30 cellular contexts compared by ENCODE assay signal in genomic region chr4:1400191-1400805, GRCh38. TPM values are rescaled to one million over a fixed set of nuclear protein-coding genes. Genes with fewer than 3 reads are reported as not detected.
DNase-seq lines count a peak whose midpoint lies in the region; ATAC-seq, FAIRE-seq and TF ChIP-seq lines count a peak whose summit lies in the region.
"Had no signal": no experiment of that assay in that cellular context is flagged by ENCODE, and none has a peak within 500 bp of the region (broad histone marks: within the 10 kb centered on the region; RNA-seq: fewer than 3 reads in every experiment).

No MANE protein-coding gene starts in this region.

- H2BK120ac ChIP-seq in H1 (replicated peaks; ENCODE audit: low read depth, low read length), result no peak overlapping the region

- FAIRE-seq in GM12891 (lab: Jason Lieb, UNC) (no peak), H1 (lab: Jason Lieb, UNC) (no peak)
- FAIRE-seq: colon, H54, TTC549 had no signal

- no peak overlapping the region for H2BK5ac ChIP-seq in H1 (ENCODE audit: low read depth, low read length)

- no peak for TF ChIP-seq CTCF in H1 (IDR thresholded peaks at IDR 0.05; ENCODE audit: control extremely low read depth in 1 of 3, insufficient read depth in 1 of 3, low read depth in 1 of 3, low read length in 3 of 3)

- H3K27me3 ChIP-seq in H1 (replicated peaks in 1 of 4; ENCODE audit: control insufficient read depth in 3 of 4, extremely low read depth in 1 of 4, insufficient read depth in 3 of 4, low read length in 3 of 4) (peaks cover 47 to 53% (median 51%) of the 10 kb centered on the region in 4 experiments), MG63 (peaks cover 21% of the 10 kb centered on the region)

- H3K79me1 ChIP-seq in H1 (ENCODE audit: low read depth, low read length), result no peaks in the 10 kb centered on the region

- H3K4me1 ChIP-seq in H1 (replicated peaks in 1 of 4; ENCODE audit: control insufficient read depth in 3 of 4, insufficient read depth in 4 of 4, low read length in 3 of 4), result peaks cover 0 to 16% (median 3%) of the 10 kb centered on the region in 4 experiments; a peak in 5 of 7 replicates
- H3K4me1 ChIP-seq: breast epithelium, neural progenitor cell had no signal

- H3K4me3 ChIP-seq in H1 (ENCODE audit: extremely low read depth in 1 of 4, insufficient read depth in 2 of 4, low read depth in 3 of 4, low read length in 4 of 4) (no peak overlapping the region), MG63 (no peak overlapping the region)
- H3K4me3 ChIP-seq: breast epithelium, lung, neural progenitor cell, prostate gland, vagina had no signal

- WGBS in H1 (ENCODE audit: extremely low coverage in 1 of 2, insufficient coverage in 1 of 2, insufficient read length in 1 of 2, insufficient replicate concordance in 2 of 2, low coverage in 1 of 2, low lambda C conversion rate in 2 of 2, missing lambda C conversion rate in 1 of 2), 2 experiments, result 87% methylated on average over 10 of the region's 11 CpGs; no CpG with 5 or more reads in 1 of the 2 experiments

- H3K9me3 ChIP-seq in H1 (ENCODE audit: insufficient read depth in 2 of 2, low read depth in 1 of 2, low read length in 1 of 2), result peaks cover 20 to 34% of the 10 kb centered on the region in 2 experiments
- no peaks in the 10 kb centered on the region for H3K9me3 ChIP-seq in MG63
- H3K9me3 ChIP-seq: prostate gland, vagina had no signal

- no peak overlapping the region for H4K5ac ChIP-seq in H1 (ENCODE audit: insufficient read length, low read depth, low read length)

- H3K27me3 Mint-ChIP-seq in activated CD8-positive, alpha-beta memory T cell treated with anti-CD3 and anti-CD28 coated beads, Interleukin-2, amount 10 ng/mL, durations not matched to agents 7 days and 5 days, result peaks cover 27% of the 10 kb centered on the region

- H2AFZ ChIP-seq in H1 (ENCODE audit: low read length), result no peak overlapping the region
- H2AFZ ChIP-seq: neural progenitor cell had no signal

- no peak overlapping the region for H3K4me2 ChIP-seq in H1 (ENCODE audit: insufficient read depth in 1 of 2, low read depth in 2 of 2, low read length in 2 of 2)
- H3K4me2 ChIP-seq: neural progenitor cell had no signal

- POLR2A ChIA-PET in H1 (lab: Charles Lee; ENCODE audit: partially characterized antibody), result interaction anchor here (1.1 kb wide), 1 partner anchor 10 kb away, joined by 4 read pairs; no protein-coding TSS in a partner anchor

- H3K4ac ChIP-seq in H1 (replicated peaks; ENCODE audit: insufficient read length, low read depth, low read length), result no peak overlapping the region

- TF ChIP-seq RAD21 in H1 (IDR thresholded peaks at IDR 0.05 in 1 of 2, conservative IDR thresholded peaks at IDR 0.05 in 1 of 2; ENCODE audit: low read depth in 2 of 2, low read length in 2 of 2), result no peak

- no peaks in the 10 kb centered on the region for H3K79me2 ChIP-seq in H1 (ENCODE audit: control insufficient read depth in 1 of 2, insufficient read depth in 2 of 2, low read length in 2 of 2)

- H4K8ac ChIP-seq in H1 (ENCODE audit: extremely low read depth, insufficient read depth, low read length), result no peak overlapping the region

- TF ChIP-seq POLR2A in GM12891 (IDR thresholded peaks at IDR 0.05; ENCODE audit: low read depth, low read length) (no peak), H1 (IDR thresholded peaks at IDR 0.05; ENCODE audit: control extremely low read depth in 1 of 2, low read depth in 2 of 2, low read length in 2 of 2) (no peak)

- no peak overlapping the region for H3K27ac ChIP-seq in H1 (ENCODE audit: low read depth, low read length)
- H3K27ac ChIP-seq: breast epithelium, neural progenitor cell, prostate gland, vagina had no signal

- H4K91ac ChIP-seq in H1 (replicated peaks; ENCODE audit: insufficient read length, low read length), result no peak overlapping the region

- H3K4me1 Mint-ChIP-seq in activated CD8-positive, alpha-beta memory T cell treated with anti-CD3 and anti-CD28 coated beads, Interleukin-2, amount 10 ng/mL, durations not matched to agents 7 days and 5 days, result no peaks in the 10 kb centered on the region

- no peak overlapping the region for H3K56ac ChIP-seq in H1 (replicated peaks; ENCODE audit: insufficient read length, low read depth, low read length)

- H3K36me3 Mint-ChIP-seq in activated CD8-positive, alpha-beta memory T cell treated with anti-CD3 and anti-CD28 coated beads, Interleukin-2, amount 10 ng/mL, durations not matched to agents 7 days and 5 days, result peaks cover 15% of the 10 kb centered on the region

- no peak overlapping the region for H3K18ac ChIP-seq in H1 (ENCODE audit: extremely low read depth, low read length)

- H2BK12ac ChIP-seq in H1 (ENCODE audit: low read depth, low read length), result no peak overlapping the region

- CTCF ChIA-PET in activated CD8-positive, alpha-beta memory T cell treated with anti-CD3 and anti-CD28 coated beads, Interleukin-2, amount 10 ng/mL, durations not matched to agents 7 days and 5 days (lab: Charles Lee), result no interaction called here
- CTCF ChIA-PET in H1 (lab: Charles Lee; ENCODE audit: partially characterized antibody), result interaction anchor here (0.9 to 2.9 kb wide), 6 partner anchors 11 to 229 kb away, joined by 3 to 14 read pairs (median 6); no protein-coding TSS in a partner anchor

- peak; percentile 44 for DNase-seq in activated CD8-positive, alpha-beta memory T cell treated with anti-CD3 and anti-CD28 coated beads, Interleukin-2, amount 50 U/mL, for 48 hours
- no peak for DNase-seq in activated CD8-positive, alpha-beta memory T cell treated with anti-CD3 and anti-CD28 coated beads, Interleukin-2, amount 10 ng/mL, durations not matched to agents 7 days and 5 days
- DNase-seq in GM12891 (ENCODE audit: insufficient read length, low spot score) (peak; percentile 19), H1 (ENCODE audit: low read depth in 1 of 2, low spot score in 2 of 2) (no peak), posterior cingulate gyrus (peak in 6 of 10 donors; percentile 3 to 69 (median 30)), MG63 (no peak), dermis blood vessel endothelial cell (no peak)
- DNase-seq: activated CD8-positive, alpha-beta T cell treated with anti-CD3 and anti-CD28 coated beads for 36 hours; CD4-positive, alpha-beta memory T cell; effector CD8-positive, alpha-beta T cell; NCI-H1105 treated with DMSO at 0.1 percent for 48 hours; NCI-H2029 treated with DMSO at 0.1 percent for 48 hours; NCI-H2227 treated with DMSO at 0.1 percent for 48 hours; NCI-H526 treated with DMSO at 0.1 percent for 48 hours; stimulated activated naive CD8-positive, alpha-beta T cell treated with anti-CD3 and anti-CD28 coated beads, Interleukin-15, Interleukin-2, amounts not matched to agents 100 U/mL and 50 U/mL, for 24 hours had no signal

- H3K36me3 ChIP-seq in H1 (ENCODE audit: control insufficient read depth in 2 of 4, insufficient read depth in 4 of 4, low read length in 3 of 4), result peaks cover 0 to 18% (median 0%) of the 10 kb centered on the region in 4 experiments; a peak in 1 of 8 replicates
- H3K36me3 ChIP-seq in MG63, result no peaks in the 10 kb centered on the region
- H3K36me3 ChIP-seq: breast epithelium, neural progenitor cell, prostate gland, vagina had no signal

- no peak overlapping the region for H2AK5ac ChIP-seq in H1 (ENCODE audit: low read depth, low read length)

- TF ChIP-seq EP300 in H1 (IDR thresholded peaks at IDR 0.05; ENCODE audit: borderline replicate concordance in 1 of 2, low read depth in 2 of 2, low read length in 2 of 2), result no peak

- no peak overlapping the region for H2BK20ac ChIP-seq in H1 (ENCODE audit: low read length)

- H3K23ac ChIP-seq in H1 (ENCODE audit: insufficient read length), result no peak overlapping the region

- peaks cover 0 to 7% of the 10 kb centered on the region in 2 experiments for H4K20me1 ChIP-seq in H1 (replicated peaks in 1 of 2; ENCODE audit: control insufficient read depth in 1 of 2, insufficient read depth in 2 of 2, low read length in 2 of 2)

- no peak overlapping the region for H3K4me3 Mint-ChIP-seq in activated CD8-positive, alpha-beta memory T cell treated with anti-CD3 and anti-CD28 coated beads, Interleukin-2, amount 10 ng/mL, durations not matched to agents 7 days and 5 days
- H3K4me3 Mint-ChIP-seq: activated CD8-positive, alpha-beta T cell treated with anti-CD3 and anti-CD28 coated beads for 36 hours; neural progenitor cell had no signal

- no peak for ATAC-seq in activated CD8-positive, alpha-beta memory T cell treated with anti-CD3 and anti-CD28 coated beads, Interleukin-2, amount 10 ng/mL, durations not matched to agents 7 days and 5 days
- no peak for ATAC-seq in GM19455 (IDR thresholded peaks at IDR 0.05; ENCODE audit: unreplicated experiment)
- ATAC-seq: activated CD8-positive, alpha-beta T cell treated with anti-CD3 and anti-CD28 coated beads for 36 hours; activated naive CD4-positive, alpha-beta T cell treated with anti-CD3 and anti-CD28 coated beads, Interleukin-2, amount 50 U/mL, for 72 hours; stimulated activated naive CD8-positive, alpha-beta T cell treated with anti-CD3 and anti-CD28 coated beads, Interleukin-15, Interleukin-2, amounts not matched to agents 100 U/mL and 50 U/mL, for 24 hours had no signal

- peaks cover 2% of the 10 kb centered on the region; the same call in 1 of the 2 replicates for H3K23me2 ChIP-seq in H1 (ENCODE audit: low read depth, low read length)

- no peak overlapping the region for H3K27ac Mint-ChIP-seq in activated CD8-positive, alpha-beta memory T cell treated with anti-CD3 and anti-CD28 coated beads, Interleukin-2, amount 10 ng/mL, durations not matched to agents 7 days and 5 days
- H3K27ac Mint-ChIP-seq: activated CD8-positive, alpha-beta T cell treated with anti-CD3 and anti-CD28 coated beads for 36 hours; CD4-positive, alpha-beta memory T cell; neural progenitor cell had no signal

- peaks cover 7% of the 10 kb centered on the region for H3K9me3 Mint-ChIP-seq in activated CD8-positive, alpha-beta memory T cell treated with anti-CD3 and anti-CD28 coated beads, Interleukin-2, amount 10 ng/mL, durations not matched to agents 7 days and 5 days (ENCODE audit: low read depth)

- H3K9ac ChIP-seq in H1 (replicated peaks in 1 of 4; ENCODE audit: extremely low read depth in 1 of 4, low read depth in 3 of 4, low read length in 3 of 4), result no peak overlapping the region
- H3K9ac ChIP-seq: neural progenitor cell had no signal

- H2BK15ac ChIP-seq in H1 (ENCODE audit: low read length), result peak overlapping the region; percentile 46; the same call in 1 of the 2 replicates

- intact Hi-C loops in posterior cingulate gyrus (cut with DNase I), result no loop called here

- no peak overlapping the region for H3K14ac ChIP-seq in H1 (ENCODE audit: insufficient read length)

RNA-seq across cellular contexts. Expression of gene NKX1-1, which starts 5.9 kb away (rescaled TPM):
- not detected for total RNA-seq in activated CD8-positive, alpha-beta memory T cell treated with anti-CD3 and anti-CD28 coated beads, Interleukin-2, amount 10 ng/mL, durations not matched to agents 7 days and 5 days
- not detected for polyA plus RNA-seq in GM12891 (2012; ENCODE audit: low read depth, missing spikeins)
- total RNA-seq in H1 (2021; fragmentation: NEBNext Ultra II Directional; extraction: Animal tissue kit (Norgen Biotek cat#: 25700)), result not detected in 2 replicates
- polyA plus RNA-seq in H1 (2011; rRNA removed), result not detected in 2 replicates
- not detected for polyA plus RNA-seq in H1 (2011; cell fraction: cytosol; rRNA removed)
- not detected for polyA plus RNA-seq in H1 (2011; cell fraction: nucleus; rRNA removed)
- polyA plus RNA-seq in H1 (2012, experiment 1 of 2), result not detected in 4 replicates
- polyA plus RNA-seq in H1 (2012, experiment 2 of 2), result not detected
- not detected for polyA plus RNA-seq in H1 (2013, experiment 1 of 2)
- polyA plus RNA-seq in H1 (2013, experiment 2 of 2), result not detected
- polyA minus RNA-seq in H1 (2011; rRNA and poly(A)+ RNA removed), result not detected in 2 replicates
- polyA minus RNA-seq in H1 (2011; cell fraction: cytosol; rRNA and poly(A)+ RNA removed), result not detected
- not detected for polyA minus RNA-seq in H1 (2011; cell fraction: nucleus; rRNA and poly(A)+ RNA removed)
- not detected in 2 replicates for total RNA-seq in MG63 (2014; rRNA removed; shearing (Covaris generic); ENCODE audit: low replicate concordance)
- not detected in 2 replicates for total RNA-seq in dermis blood vessel endothelial cell
- total RNA-seq: A172; activated CD8-positive, alpha-beta T cell treated with anti-CD3 and anti-CD28 coated beads for 36 hours; activated naive CD4-positive, alpha-beta T cell treated with anti-CD3 and anti-CD28 coated beads, Interleukin-2, amount 50 U/mL, for 72 hours; breast epithelium; CD4-positive, alpha-beta memory T cell; epithelial cell of proximal tubule; lung; prostate gland; SK-MEL-5; T-helper 1 cell treated with Interleukin-12 subunit alpha and Interleukin-12 subunit beta and Interleukin-4 antibody, amounts not matched to agents 30 ng/mL and 1 ng/mL, for 36 hours; vagina had no signal
- polyA plus RNA-seq: CD4-positive, alpha-beta memory T cell; lung; thymus had no signal

RNA-seq across cellular contexts. Expression of gene UVSSA, which starts 53.3 kb away (rescaled TPM):
- total RNA-seq in activated CD8-positive, alpha-beta memory T cell treated with anti-CD3 and anti-CD28 coated beads, Interleukin-2, amount 10 ng/mL, durations not matched to agents 7 days and 5 days, result 10 to 100 TPM; 18.2 to 25.2 TPM
- polyA plus RNA-seq in GM12891 (2012; ENCODE audit: low read depth, missing spikeins), result 6.8 TPM
- 19.0 and 19.4 TPM in 2 replicates for total RNA-seq in H1 (2021; fragmentation: NEBNext Ultra II Directional; extraction: Animal tissue kit (Norgen Biotek cat#: 25700))
- polyA plus RNA-seq in H1 (2011; rRNA removed), result 14.5 and 21.1 TPM in 2 replicates
- 14.8 TPM for polyA plus RNA-seq in H1 (2011; cell fraction: cytosol; rRNA removed)
- polyA plus RNA-seq in H1 (2011; cell fraction: nucleus; rRNA removed), result 106 TPM
- 17.0 to 21.8 TPM (median 19.1 TPM) in 4 replicates for polyA plus RNA-seq in H1 (2012, experiment 1 of 2)
- polyA plus RNA-seq in H1 (2012, experiment 2 of 2), result 2.3 TPM
- polyA plus RNA-seq in H1 (2013, experiment 1 of 2), result 9.4 TPM
- polyA plus RNA-seq in H1 (2013, experiment 2 of 2), result 8.0 TPM
- polyA minus RNA-seq in H1 (2011; rRNA and poly(A)+ RNA removed), result 7.8 and 8.3 TPM in 2 replicates
- polyA minus RNA-seq in H1 (2011; cell fraction: cytosol; rRNA and poly(A)+ RNA removed), result 13.4 TPM
- 25.9 TPM for polyA minus RNA-seq in H1 (2011; cell fraction: nucleus; rRNA and poly(A)+ RNA removed)
- total RNA-seq in MG63 (2014; rRNA removed; shearing (Covaris generic); ENCODE audit: low replicate concordance), result 1.2 and 5.3 TPM in 2 replicates
- total RNA-seq in dermis blood vessel endothelial cell, result 6.1 and 6.5 TPM in 2 replicates

Comparison
In these comparisons a context has a peak if more than half of its experiments do, and no peak if none do; other contexts are left out.
1. DNase-seq: peak in activated CD8-positive, alpha-beta memory T cell treated with anti-CD3 and anti-CD28 coated beads, Interleukin-2, amount 50 U/mL, for 48 hours (single experiment), GM12891 (single experiment) and posterior cingulate gyrus (6 of 10); none in activated CD8-positive, alpha-beta memory T cell treated with anti-CD3 and anti-CD28 coated beads, Interleukin-2, amount 10 ng/mL, durations not matched to agents 7 days and 5 days (single experiment), H1 (0 of 2), MG63 (single experiment) and dermis blood vessel endothelial cell (single experiment).